Comparison of ENCODE assay signal across 18 cellular contexts in the genomic region with DNA sequence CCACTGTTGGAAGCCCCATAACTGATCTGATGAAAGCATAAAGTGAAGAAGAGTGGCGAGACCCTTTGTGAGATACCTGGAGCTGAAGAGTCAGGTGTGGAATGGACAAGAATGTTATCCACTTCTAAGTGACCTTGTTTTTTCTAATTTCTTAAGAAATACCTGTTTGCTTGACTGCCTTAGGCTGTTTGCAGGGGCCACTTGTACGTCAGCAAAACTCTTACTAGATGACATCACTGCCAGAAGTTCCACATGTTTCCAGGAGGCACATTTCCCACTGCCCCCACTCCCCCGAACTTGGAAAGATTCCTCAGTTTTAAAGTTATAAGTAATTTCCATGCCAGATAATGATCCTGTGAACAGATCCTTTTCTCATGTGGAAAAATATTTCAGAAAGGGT. TPM values are rescaled to one million over a fixed set of nuclear protein-coding genes. Genes with fewer than 3 reads are reported as not detected.
DNase-seq lines count a peak whose midpoint lies in the region; ATAC-seq and TF ChIP-seq lines count a peak whose summit lies in the region.
"Had no signal": no experiment of that assay in that cellular context is flagged by ENCODE, and none has a peak within 500 bp of the region (broad histone marks: within the 10 kb centered on the region; RNA-seq: fewer than 3 reads in every experiment).

No MANE protein-coding gene starts in this region.

- H2AFZ ChIP-seq in mammary epithelial cell (ENCODE audit: low read depth, low read length) = no peak overlapping the region

- H3K36me3 Mint-ChIP-seq in MCF 10A (ENCODE audit: insufficient read depth, unreplicated experiment) = peaks cover 7% of the 10 kb centered on the region

- TF ChIP-seq POLR2A in esophagus squamous epithelium (IDR thresholded peaks at IDR 0.05) (no peak), thyroid gland (IDR thresholded peaks at IDR 0.05) (no peak)

- H3K9ac ChIP-seq in mammary epithelial cell (ENCODE audit: insufficient read depth, low read length) = no peak overlapping the region

- H3K4me1 Mint-ChIP-seq in MCF 10A (ENCODE audit: insufficient read depth, unreplicated experiment) = peaks cover 53% of the 10 kb centered on the region

- ATAC-seq in RWPE2 (ENCODE audit: low read depth) (no peak), HG02840 (IDR thresholded peaks at IDR 0.05; ENCODE audit: low FRiP score, unreplicated experiment) (no peak)

- in situ Hi-C loops in mammary epithelial cell (cut with MboI; ENCODE audit: low sequenced_read_pairs in 2 of 2) = no loop called here

- TF ChIP-seq CTCF in MCF 10A (IDR thresholded peaks at IDR 0.05; ENCODE audit: unreplicated experiment) (no peak), mammary epithelial cell (conservative IDR thresholded peaks at IDR 0.05 in 1 of 2, IDR thresholded peaks at IDR 0.05 in 1 of 2; ENCODE audit: extremely low read depth in 1 of 2, insufficient read depth in 1 of 2, low read depth in 1 of 2, low read length in 2 of 2) (no peak), RWPE2 (IDR thresholded peaks at IDR 0.05; ENCODE audit: poor library complexity, severe bottlenecking) (no peak), esophagus squamous epithelium (IDR thresholded peaks at IDR 0.05) (no peak), thyroid gland (IDR thresholded peaks at IDR 0.05) (no peak), BE2C (IDR thresholded peaks at IDR 0.05; ENCODE audit: low read depth, low read length) (no peak)

- H3K4me3 ChIP-seq in mammary epithelial cell (replicated peaks in 1 of 3; ENCODE audit: insufficient read depth in 1 of 3, low read depth in 2 of 3, low read length in 3 of 3) (no peak overlapping the region), RWPE2 (ENCODE audit: severe bottlenecking) (no peak overlapping the region), esophagus squamous epithelium (no peak overlapping the region), thyroid gland (replicated peaks in 1 of 3) (no peak overlapping the region), BE2C (ENCODE audit: low read depth, low read length) (no peak overlapping the region)

- H3K27ac ChIP-seq in mammary epithelial cell (ENCODE audit: insufficient read depth, low read depth, low read length) (no peak overlapping the region), RWPE2 (ENCODE audit: poor library complexity, severe bottlenecking) (peak overlapping the region; percentile 97), esophagus squamous epithelium (peak overlapping the region in 3 of 4 donors; percentile 39 to 83 (median 56)), thyroid gland (peak overlapping the region in 2 of 3 donors; percentile 77 to 88)
- H3K27ac ChIP-seq: HL-60 had no signal

- no peak overlapping the region for H3K4me2 ChIP-seq in mammary epithelial cell (ENCODE audit: insufficient read depth, low read depth, low read length)

- H3K27me3 ChIP-seq in mammary epithelial cell (ENCODE audit: insufficient read depth, low read length) (no peaks in the 10 kb centered on the region), RWPE2 (ENCODE audit: insufficient read depth, poor library complexity, severe bottlenecking) (no peaks in the 10 kb centered on the region), esophagus squamous epithelium (no peaks in the 10 kb centered on the region), thyroid gland (no peaks in the 10 kb centered on the region), BE2C (peaks cover 18% of the 10 kb centered on the region)

- no peaks in the 10 kb centered on the region for H4K20me1 ChIP-seq in mammary epithelial cell (ENCODE audit: insufficient read depth, low read length)

- POLR2A ChIA-PET in MCF 10A (lab: Yijun Ruan, JAX) = interaction anchor here (1.0 to 24.9 kb wide), 2 partner anchors 21 to 28 kb away, joined by 4 to 553 read pairs; no protein-coding TSS in a partner anchor

- intact Hi-C loops in MCF 10A (cut with micrococcal nuclease) (no loop called here), mammary epithelial cell (cut with micrococcal nuclease) (no loop called here), esophagus squamous epithelium (cut with DNase I) (loop anchor here (10.0 kb wide), 1 partner anchor 60 kb away; no protein-coding TSS in a partner anchor), thyroid gland (cut with DNase I) (no loop called here)

- no peaks in the 10 kb centered on the region for H3K9me3 Mint-ChIP-seq in MCF 10A (ENCODE audit: unreplicated experiment)
- H3K9me3 Mint-ChIP-seq: dendritic cell treated with granulocyte-macrophage colony-stimulating factor and Interleukin-4, amounts not matched to agents 40 ng/mL and 50 ng/mL, for 4 days had no signal

- no peak overlapping the region for H3K4me3 Mint-ChIP-seq in MCF 10A (ENCODE audit: unreplicated experiment)
- H3K4me3 Mint-ChIP-seq: dendritic cell treated with granulocyte-macrophage colony-stimulating factor and Interleukin-4, amounts not matched to agents 40 ng/mL and 50 ng/mL, for 4 days had no signal

- WGBS in mammary epithelial cell (ENCODE audit: low coverage, missing lambda C conversion rate) = 70% methylated on average over 3 of the region's 3 CpGs
- WGBS in esophagus squamous epithelium, 2 donors = 73 to 79% methylated on average over 3 of the region's 3 CpGs
- 80 to 82% methylated on average over 3 of the region's 3 CpGs for WGBS in thyroid gland, 2 donors

- no peaks in the 10 kb centered on the region for H3K27me3 Mint-ChIP-seq in MCF 10A (ENCODE audit: insufficient read depth, unreplicated experiment)

- dilution Hi-C loops in mammary epithelial cell (cut with HindIII; ENCODE audit: low sequenced_read_pairs) = no loop called here

- DNase-seq in MCF 10A (ENCODE audit: unreplicated experiment) (no peak), mammary epithelial cell (no peak), RWPE2 (ENCODE audit: low spot score) (no peak), esophagus squamous epithelium (lab: John Stamatoyannopoulos, UW) (no peak), thyroid gland (no peak), NCI-H2081 treated with DMSO at 0.1 percent for 48 hours (lab: John Stamatoyannopoulos, UW) (no peak), BE2C (no peak)
- DNase-seq: DMS 273 treated with DMSO at 0.1 percent for 48 hours, hypothalamus, Kasumi-1, NCI-H187 treated with DMSO at 0.1 percent for 48 hours, NCI-H524, OCI-M1, SW 1271 had no signal

- H3K79me2 ChIP-seq in mammary epithelial cell (ENCODE audit: insufficient read depth, low read length) = peaks cover 91% of the 10 kb centered on the region

- H3K27ac Mint-ChIP-seq in MCF 10A (ENCODE audit: low read depth, unreplicated experiment) = peak overlapping the region; percentile 82
- H3K27ac Mint-ChIP-seq: dendritic cell treated with granulocyte-macrophage colony-stimulating factor and Interleukin-4, amounts not matched to agents 40 ng/mL and 50 ng/mL, for 4 days; progenitor cell of endocrine pancreas had no signal

- H3K36me3 ChIP-seq in mammary epithelial cell (ENCODE audit: insufficient read depth, low read length) (no peaks in the 10 kb centered on the region), RWPE2 (ENCODE audit: low read depth) (peaks cover 24% of the 10 kb centered on the region), esophagus squamous epithelium (no peaks in the 10 kb centered on the region), thyroid gland (no peaks in the 10 kb centered on the region), BE2C (no peaks in the 10 kb centered on the region)

- H3K4me1 ChIP-seq in mammary epithelial cell (ENCODE audit: insufficient read depth, low read length) = peaks cover 49% of the 10 kb centered on the region
- H3K4me1 ChIP-seq in RWPE2 (ENCODE audit: insufficient read depth, poor library complexity, severe bottlenecking) = peaks cover 87% of the 10 kb centered on the region
- peaks cover 27 to 92% (median 81%) of the 10 kb centered on the region in 3 donors for H3K4me1 ChIP-seq in esophagus squamous epithelium
- H3K4me1 ChIP-seq in thyroid gland = peaks cover 39 to 58% of the 10 kb centered on the region in 2 donors
- peaks cover 17% of the 10 kb centered on the region for H3K4me1 ChIP-seq in BE2C

- no TSS peak for BruUV-seq in MCF 10A (replicated peaks; lab: Mats Ljungman, UMichigan)
- BruUV-seq in mammary epithelial cell (replicated peaks; lab: Mats Ljungman, UMichigan) = no TSS peak

- CTCF ChIA-PET in MCF 10A (lab: Yijun Ruan, JAX) = no interaction called here
- CTCF ChIA-PET in mammary epithelial cell (lab: Charles Lee; ENCODE audit: low non-redundant PET) = no interaction called here

- H3K9me3 ChIP-seq in mammary epithelial cell (replicated peaks; ENCODE audit: insufficient read depth, low read length) (no peaks in the 10 kb centered on the region), RWPE2 (ENCODE audit: severe bottlenecking) (no peaks in the 10 kb centered on the region), esophagus squamous epithelium (no peaks in the 10 kb centered on the region), thyroid gland (no peaks in the 10 kb centered on the region), BE2C (no peaks in the 10 kb centered on the region; the same call in 1 of the 2 replicates)

RNA-seq across cellular contexts. Expression of a gene that starts 8.0 kb away (rescaled TPM):
- total RNA-seq in MCF 10A (2022) (146 and 200 TPM in 2 replicates), mammary epithelial cell (100 to 1,000 TPM; 130 to 174 TPM), esophagus squamous epithelium (100 to 1,000 TPM in 2 of 4 donors, 10 to 100 TPM in 2; 86.7 to 151 (median 105) TPM), thyroid gland (100 to 1,000 TPM; 124 to 563 (median 182) TPM)
- polyA plus RNA-seq in mammary epithelial cell = 182 TPM
- polyA minus RNA-seq in mammary epithelial cell = 153 TPM
- 25.0 TPM for polyA plus RNA-seq in BE2C (2012; ENCODE audit: insufficient read depth, insufficient read length, low read depth)
